1 cellular context compared by ENCODE assay signal in the genomic region with DNA sequence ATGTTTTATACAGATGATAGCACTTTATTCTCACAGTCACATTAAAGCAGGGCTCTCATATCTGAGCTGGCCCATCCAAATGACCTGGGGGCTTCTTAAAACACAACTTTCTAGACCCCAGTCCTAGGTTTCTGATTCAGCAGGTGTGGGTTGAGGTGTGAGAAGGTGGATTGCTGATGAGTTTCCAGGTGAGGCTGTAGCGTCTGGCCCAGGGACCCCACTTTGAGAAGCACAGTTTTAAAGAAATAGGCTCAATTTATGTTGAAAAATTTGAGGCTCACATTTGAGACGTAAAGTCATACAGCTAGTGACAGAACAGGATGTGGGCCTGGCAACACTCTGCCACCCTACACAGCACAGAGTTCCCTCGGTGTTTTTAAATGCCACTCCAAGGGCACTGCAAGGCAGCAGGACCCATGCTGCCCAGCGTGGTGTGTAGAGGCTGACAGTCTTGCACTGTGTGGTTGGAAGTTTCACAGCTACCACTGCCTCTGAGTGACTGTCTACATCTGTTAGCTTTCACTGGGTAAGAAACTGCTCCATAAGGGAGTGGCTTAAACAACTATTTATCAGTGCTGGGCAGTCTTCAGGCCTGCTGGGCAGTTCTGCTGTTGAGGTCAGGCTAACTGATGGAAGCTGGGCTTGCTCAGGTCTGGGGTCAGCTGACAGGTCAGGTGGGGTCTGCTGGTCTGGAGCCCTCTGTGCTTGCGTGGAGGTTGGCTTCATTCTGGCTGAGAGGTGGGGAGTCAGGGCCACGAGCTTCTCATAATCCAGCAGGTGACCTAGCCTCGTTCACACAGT.
TF ChIP-seq lines count a peak whose summit lies in the region.

No MANE protein-coding gene starts in this region.

TF ChIP-seq in HEK293, 187 proteins besides CTCF, POLR2A, EP300 and RAD21 (continued from another document):
- TF ChIP-seq, protein P1, sequence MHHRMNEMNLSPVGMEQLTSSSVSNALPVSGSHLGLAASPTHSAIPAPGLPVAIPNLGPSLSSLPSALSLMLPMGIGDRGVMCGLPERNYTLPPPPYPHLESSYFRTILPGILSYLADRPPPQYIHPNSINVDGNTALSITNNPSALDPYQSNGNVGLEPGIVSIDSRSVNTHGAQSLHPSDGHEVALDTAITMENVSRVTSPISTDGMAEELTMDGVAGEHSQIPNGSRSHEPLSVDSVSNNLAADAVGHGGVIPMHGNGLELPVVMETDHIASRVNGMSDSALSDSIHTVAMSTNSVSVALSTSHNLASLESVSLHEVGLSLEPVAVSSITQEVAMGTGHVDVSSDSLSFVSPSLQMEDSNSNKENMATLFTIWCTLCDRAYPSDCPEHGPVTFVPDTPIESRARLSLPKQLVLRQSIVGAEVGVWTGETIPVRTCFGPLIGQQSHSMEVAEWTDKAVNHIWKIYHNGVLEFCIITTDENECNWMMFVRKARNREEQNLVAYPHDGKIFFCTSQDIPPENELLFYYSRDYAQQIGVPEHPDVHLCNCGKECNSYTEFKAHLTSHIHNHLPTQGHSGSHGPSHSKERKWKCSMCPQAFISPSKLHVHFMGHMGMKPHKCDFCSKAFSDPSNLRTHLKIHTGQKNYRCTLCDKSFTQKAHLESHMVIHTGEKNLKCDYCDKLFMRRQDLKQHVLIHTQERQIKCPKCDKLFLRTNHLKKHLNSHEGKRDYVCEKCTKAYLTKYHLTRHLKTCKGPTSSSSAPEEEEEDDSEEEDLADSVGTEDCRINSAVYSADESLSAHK (tag by site-specific recombination; IDR thresholded peaks at IDR 0.05), result peak; percentile 34; the same call in 1 of the 2 replicates
- TF ChIP-seq ZNF404 (tag by site-specific recombination; IDR thresholded peaks at IDR 0.05), result no peak
